1 cellular context compared by ENCODE assay signal in the genomic region with DNA sequence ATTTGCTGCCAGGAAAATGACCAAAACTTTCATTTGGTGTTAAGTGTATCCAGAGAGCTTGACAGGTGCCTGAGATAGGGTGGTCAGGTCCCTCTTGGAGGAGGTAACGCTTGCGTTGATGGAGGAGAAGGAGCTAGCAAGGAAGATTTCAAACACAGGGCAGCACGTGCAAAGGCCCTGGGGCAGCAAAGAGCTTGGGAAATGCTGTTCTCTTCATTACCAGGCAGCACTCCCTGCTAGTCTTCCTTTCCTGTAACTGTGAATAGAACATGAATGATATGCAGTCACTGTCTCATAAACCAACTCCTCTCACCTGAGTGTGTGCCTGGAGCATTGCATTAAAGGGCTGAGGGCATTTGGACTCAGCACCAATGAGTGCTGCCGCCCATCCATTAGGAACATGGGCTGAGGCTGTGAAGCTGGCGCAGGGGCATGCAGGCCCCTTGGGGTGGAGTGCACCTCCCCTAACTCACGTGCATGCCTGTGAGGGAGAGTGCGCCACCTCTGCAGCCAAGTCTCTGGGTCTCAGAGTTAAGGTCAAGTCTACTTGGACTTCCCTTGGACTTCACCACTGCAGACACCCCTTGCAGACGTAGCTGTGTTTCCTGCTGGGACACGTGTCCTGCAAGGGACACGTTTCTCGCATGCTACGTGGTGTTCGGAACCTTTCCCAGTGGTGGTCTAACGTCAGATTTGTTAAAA.
TF ChIP-seq lines count a peak whose summit lies in the region.

No MANE protein-coding gene starts in this region.

TF ChIP-seq in HEK293, 187 proteins besides CTCF, POLR2A, EP300 and RAD21 (continued from another document):
- TF ChIP-seq, protein P1, sequence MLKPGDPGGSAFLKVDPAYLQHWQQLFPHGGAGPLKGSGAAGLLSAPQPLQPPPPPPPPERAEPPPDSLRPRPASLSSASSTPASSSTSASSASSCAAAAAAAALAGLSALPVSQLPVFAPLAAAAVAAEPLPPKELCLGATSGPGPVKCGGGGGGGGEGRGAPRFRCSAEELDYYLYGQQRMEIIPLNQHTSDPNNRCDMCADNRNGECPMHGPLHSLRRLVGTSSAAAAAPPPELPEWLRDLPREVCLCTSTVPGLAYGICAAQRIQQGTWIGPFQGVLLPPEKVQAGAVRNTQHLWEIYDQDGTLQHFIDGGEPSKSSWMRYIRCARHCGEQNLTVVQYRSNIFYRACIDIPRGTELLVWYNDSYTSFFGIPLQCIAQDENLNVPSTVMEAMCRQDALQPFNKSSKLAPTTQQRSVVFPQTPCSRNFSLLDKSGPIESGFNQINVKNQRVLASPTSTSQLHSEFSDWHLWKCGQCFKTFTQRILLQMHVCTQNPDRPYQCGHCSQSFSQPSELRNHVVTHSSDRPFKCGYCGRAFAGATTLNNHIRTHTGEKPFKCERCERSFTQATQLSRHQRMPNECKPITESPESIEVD (tag by site-specific recombination; IDR thresholded peaks at IDR 0.05), result no peak
- TF ChIP-seq ZNF221 (tag by site-specific recombination; IDR thresholded peaks at IDR 0.05; ENCODE audit: borderline replicate concordance) (no peak), YY1 (tag by site-specific recombination; IDR thresholded peaks at IDR 0.05) (no peak), GLIS2 (tag by site-specific recombination; IDR thresholded peaks at IDR 0.05) (no peak), ZNF777 (tag by site-specific recombination; IDR thresholded peaks at IDR 0.05; ENCODE audit: borderline replicate concordance) (no peak)
